In genomic region chr19:40365613-40366401, GRCh38 we compare ENCODE assay signal across 7 cellular contexts. TPM values are rescaled to one million over a fixed set of nuclear protein-coding genes. Genes with fewer than 3 reads are reported as not detected.
DNase-seq lines count a peak whose midpoint lies in the region; ATAC-seq, FAIRE-seq and TF ChIP-seq lines count a peak whose summit lies in the region.

No MANE protein-coding gene starts in this region.

- no peaks in the 10 kb centered on the region; a peak in 1 of 4 replicates for H3K36me3 ChIP-seq in GM12878 (ENCODE audit: control insufficient read depth in 2 of 2, insufficient read depth in 2 of 2, low read length in 1 of 2)

- ATAC-seq in GM12878 (peak; percentile 47), sciatic nerve (peak; percentile 91), GM18861 (IDR thresholded peaks at IDR 0.05; ENCODE audit: unreplicated experiment) (no peak)

- TF ChIP-seq POLR2A in Raji (IDR thresholded peaks at IDR 0.05; ENCODE audit: insufficient read depth, low read depth, low read length): peak; percentile 51; the same call in 1 of the 2 replicates
- peak; percentile 54 for TF ChIP-seq POLR2A in GM12878 (IDR thresholded peaks at IDR 0.05; ENCODE audit: low read depth, low read length)

- no peaks in the 10 kb centered on the region for H3K79me2 ChIP-seq in GM12878 (ENCODE audit: control insufficient read depth, insufficient read depth, low read length)

- in situ Hi-C loops in GM12878 (cut with MboI): no loop called here

- RAD21 ChIA-PET in GM12878 (lab: Charles Lee; ENCODE audit: unreplicated experiment): no interaction called here

- SMC1A ChIA-PET in GM12878 (lab: Charles Lee; ENCODE audit: uncharacterized antibody, unreplicated experiment): interaction anchor here (0.9 kb wide), 1 partner anchor 60 kb away, joined by 3 read pairs; no protein-coding TSS in a partner anchor

- no peak for TF ChIP-seq RAD21 in GM12878 (IDR thresholded peaks at IDR 0.05; ENCODE audit: insufficient read depth, low read depth, low read length)

- no peak for TF ChIP-seq EP300 in GM12878 (IDR thresholded peaks at IDR 0.05; ENCODE audit: borderline replicate concordance in 1 of 2, control insufficient read depth in 1 of 2, low read depth in 2 of 2, low read length in 2 of 2)

- H3K4me1 ChIP-seq in GM12878 (ENCODE audit: control insufficient read depth, insufficient read depth, low read length): no peaks in the 10 kb centered on the region

- H3K4me3 ChIP-seq in GM12878 (0 out of 2 replicates have a peak overlapping the region, but pooled peaks have one; percentile 53), iPS-11a (ENCODE audit: low read depth, low read length) (peak overlapping the region; percentile 61)

- peak overlapping the region; percentile 87 for H2AFZ ChIP-seq in GM12878 (ENCODE audit: control insufficient read depth, low read depth, low read length)

- CTCF ChIA-PET in GM12878 (lab: Yijun Ruan, JAX): no interaction called here

- no peak for FAIRE-seq in GM12878 (lab: Jason Lieb, UNC)

- peak overlapping the region; percentile 31; the same call in 1 of the 2 replicates for H3K4me2 ChIP-seq in GM12878 (ENCODE audit: control insufficient read depth, insufficient read depth)

- H3K27ac ChIP-seq in GM12878 (ENCODE audit: control insufficient read depth, insufficient read depth): no peak overlapping the region

- no peaks in the 10 kb centered on the region for H4K20me1 ChIP-seq in GM12878 (ENCODE audit: control insufficient read depth, insufficient read depth)

- DNase-seq in GM19240 (ENCODE audit: insufficient read length, low spot score) (peak; percentile 91), GM12878 (ENCODE audit: low read depth, low spot score) (no peak), sciatic nerve (ENCODE audit: low spot score) (peak; percentile 86), NCI-H1105 treated with DMSO at 0.1 percent for 48 hours (lab: John Stamatoyannopoulos, UW) (no peak)

- POLR2A ChIA-PET in GM12878 (lab: Charles Lee): no interaction called here

- TF ChIP-seq CTCF in GM12878 (IDR thresholded peaks at IDR 0.05 in 2 of 3, conservative IDR thresholded peaks at IDR 0.05 in 1 of 3; ENCODE audit: control insufficient read depth in 2 of 3, extremely low read depth in 1 of 3, insufficient read depth in 1 of 3, low read depth in 3 of 3, low read length in 3 of 3): no peak

- H3K9ac ChIP-seq in GM12878 (ENCODE audit: control insufficient read depth, insufficient read depth, low read length): no peak overlapping the region

- H3K9me3 ChIP-seq in GM12878 (replicated peaks; ENCODE audit: control insufficient read depth, insufficient read depth, low read length): no peaks in the 10 kb centered on the region

- WGBS in GM12878 (ENCODE audit: insufficient coverage, insufficient replicate concordance, low lambda C conversion rate, missing lambda C conversion rate): 66% methylated on average over 18 of the region's 28 CpGs

- intact Hi-C loops in GM12878 (cut with micrococcal nuclease; ENCODE audit: unreplicated experiment) (no loop called here), sciatic nerve (cut with DNase I) (no loop called here)

- BruUV-seq in GM12878 (replicated peaks; lab: Mats Ljungman, UMichigan): no TSS peak

- no peaks in the 10 kb centered on the region for H3K27me3 ChIP-seq in GM12878 (replicated peaks in 1 of 2; ENCODE audit: control insufficient read depth in 2 of 2, insufficient read depth in 2 of 2, low read length in 1 of 2)

RNA-seq across cellular contexts. Expression of gene PLD3, which starts 17.3 kb away (rescaled TPM):
- total RNA-seq in GM12878 (2013; cell fraction: nucleolus; rRNA removed): 96.7 and 106 TPM in 2 replicates
- total RNA-seq in GM12878 (2014; rRNA removed) (111 and 134 TPM in 2 replicates), GM12878 (2014; rRNA removed; fragmentation: Illumina TruSeq; extraction: Trizol) (37.3 and 40.1 TPM in 2 replicates), GM12878 (2021) (113 and 118 TPM in 2 replicates), sciatic nerve (218 TPM)
- 52.4 TPM for polyA plus RNA-seq in GM12878 (2011; ENCODE audit: low read depth)
- polyA plus RNA-seq in GM12878 (2011; rRNA removed) (15.4 and 36.4 TPM in 2 replicates), GM12878 (2014; fragmentation: Illumina TruSeq; extraction: Trizol) (11.5 and 47.7 TPM in 2 replicates), GM12878 (2014; fragmentation: Nextera tagmentation; extraction: Ambion mirVana) (1 to 10 TPM; 1.3 to 2.2 TPM), GM12878 (2014; rRNA removed) (97.7 and 112 TPM in 2 replicates), GM12878 (2016; fragmentation: Nextera tagmentation; extraction: Ambion mirVana) (100 to 1,000 TPM in 1 of 2 experiments, 10 to 100 TPM in 1; 99.6 to 110 TPM)
- polyA plus RNA-seq in GM12878 (2011; cell fraction: cytosol; rRNA removed): 40.7 and 44.1 TPM in 2 replicates
- polyA plus RNA-seq in GM12878 (2011; cell fraction: nucleus; rRNA removed): 40.0 and 46.3 TPM in 2 replicates
- 104 and 139 TPM in 2 replicates for polyA plus RNA-seq in GM12878 (2012)
- polyA minus RNA-seq in GM12878 (2011; rRNA and poly(A)+ RNA removed): 20.5 and 35.5 TPM in 2 replicates
- 17.6 and 30.8 TPM in 2 replicates for polyA minus RNA-seq in GM12878 (2011; cell fraction: cytosol; rRNA and poly(A)+ RNA removed)
- polyA minus RNA-seq in GM12878 (2011; cell fraction: nucleus; rRNA and poly(A)+ RNA removed): 8.0 and 19.7 TPM in 2 replicates

RNA-seq across cellular contexts. Expression of gene C19orf47, which starts 17.6 kb away (rescaled TPM):
- 10.6 and 12.4 TPM in 2 replicates for total RNA-seq in GM12878 (2013; cell fraction: nucleolus; rRNA removed)
- total RNA-seq in GM12878 (2014; rRNA removed): 16.1 and 19.9 TPM in 2 replicates
- total RNA-seq in GM12878 (2014; rRNA removed; fragmentation: Illumina TruSeq; extraction: Trizol): 5.2 and 6.6 TPM in 2 replicates
- 29.1 and 30.7 TPM in 2 replicates for total RNA-seq in GM12878 (2021)
- polyA plus RNA-seq in GM12878 (2011; ENCODE audit: low read depth): 5.5 TPM
- polyA plus RNA-seq in GM12878 (2011; rRNA removed): 8.4 and 20.4 TPM in 2 replicates
- polyA plus RNA-seq in GM12878 (2011; cell fraction: cytosol; rRNA removed): 17.3 and 21.1 TPM in 2 replicates
- 18.4 and 23.6 TPM in 2 replicates for polyA plus RNA-seq in GM12878 (2011; cell fraction: nucleus; rRNA removed)
- 11.0 and 11.5 TPM in 2 replicates for polyA plus RNA-seq in GM12878 (2012)
- polyA plus RNA-seq in GM12878 (2014; fragmentation: Illumina TruSeq; extraction: Trizol): 4.5 and 14.4 TPM in 2 replicates
- 1 to 10 TPM in 1 of 2 experiments, under 1 TPM in 1; 0.11 to 2.0 TPM for polyA plus RNA-seq in GM12878 (2014; fragmentation: Nextera tagmentation; extraction: Ambion mirVana)
- polyA plus RNA-seq in GM12878 (2014; rRNA removed): 25.1 and 31.8 TPM in 2 replicates
- 10 to 100 TPM; 25.0 to 26.6 TPM for polyA plus RNA-seq in GM12878 (2016; fragmentation: Nextera tagmentation; extraction: Ambion mirVana)
- polyA minus RNA-seq in GM12878 (2011; rRNA and poly(A)+ RNA removed): 25.5 and 38.3 TPM in 2 replicates
- polyA minus RNA-seq in GM12878 (2011; cell fraction: cytosol; rRNA and poly(A)+ RNA removed): 6.5 and 16.3 TPM in 2 replicates
- polyA minus RNA-seq in GM12878 (2011; cell fraction: nucleus; rRNA and poly(A)+ RNA removed): 5.4 and 12.1 TPM in 2 replicates
- 15.2 TPM for total RNA-seq in sciatic nerve

RNA-seq across cellular contexts. Expression of gene HIPK4, which starts 24.2 kb away (rescaled TPM):
- total RNA-seq in GM12878 (2013; cell fraction: nucleolus; rRNA removed): not detected in 2 replicates
- not detected in 2 replicates for total RNA-seq in GM12878 (2014; rRNA removed)
- not detected in 2 replicates for total RNA-seq in GM12878 (2014; rRNA removed; fragmentation: Illumina TruSeq; extraction: Trizol)
- total RNA-seq in GM12878 (2021): 0.13 TPM in 1 of 2 replicates, not detected in the other
- not detected for polyA plus RNA-seq in GM12878 (2011; ENCODE audit: low read depth)
- not detected in 2 replicates for polyA plus RNA-seq in GM12878 (2011; rRNA removed)
- not detected in 2 replicates for polyA plus RNA-seq in GM12878 (2011; cell fraction: cytosol; rRNA removed)
- not detected in 2 replicates for polyA plus RNA-seq in GM12878 (2011; cell fraction: nucleus; rRNA removed)
- 0.04 and 0.05 TPM in 2 replicates for polyA plus RNA-seq in GM12878 (2012)
- not detected in 2 replicates for polyA plus RNA-seq in GM12878 (2014; fragmentation: Illumina TruSeq; extraction: Trizol)
- not detected for polyA plus RNA-seq in GM12878 (2014; fragmentation: Nextera tagmentation; extraction: Ambion mirVana)
- polyA plus RNA-seq in GM12878 (2014; rRNA removed): not detected in 2 replicates
- polyA plus RNA-seq in GM12878 (2016; fragmentation: Nextera tagmentation; extraction: Ambion mirVana): under 1 TPM; 0.07 to 0.08 TPM
- polyA minus RNA-seq in GM12878 (2011; rRNA and poly(A)+ RNA removed): not detected in 2 replicates
- polyA minus RNA-seq in GM12878 (2011; cell fraction: cytosol; rRNA and poly(A)+ RNA removed): not detected in 2 replicates
- not detected in 2 replicates for polyA minus RNA-seq in GM12878 (2011; cell fraction: nucleus; rRNA and poly(A)+ RNA removed)
- 0.36 TPM for total RNA-seq in sciatic nerve

RNA-seq across cellular contexts. Expression of gene PRX, which starts 47.4 kb away (rescaled TPM):
- total RNA-seq in GM12878 (2013; cell fraction: nucleolus; rRNA removed): 1.8 TPM in 2 replicates
- 0.98 and 1.1 TPM in 2 replicates for total RNA-seq in GM12878 (2014; rRNA removed)
- 0.54 and 0.69 TPM in 2 replicates for total RNA-seq in GM12878 (2014; rRNA removed; fragmentation: Illumina TruSeq; extraction: Trizol)
- total RNA-seq in GM12878 (2021): 1.2 and 1.3 TPM in 2 replicates
- polyA plus RNA-seq in GM12878 (2011; ENCODE audit: low read depth): 0.51 TPM
- polyA plus RNA-seq in GM12878 (2011; rRNA removed): 0.45 and 0.71 TPM in 2 replicates
- 0.88 and 0.97 TPM in 2 replicates for polyA plus RNA-seq in GM12878 (2011; cell fraction: cytosol; rRNA removed)
- 0.78 and 1.2 TPM in 2 replicates for polyA plus RNA-seq in GM12878 (2011; cell fraction: nucleus; rRNA removed)
- polyA plus RNA-seq in GM12878 (2012): 1.2 and 1.3 TPM in 2 replicates
- polyA plus RNA-seq in GM12878 (2014; fragmentation: Illumina TruSeq; extraction: Trizol): 0.27 and 0.50 TPM in 2 replicates
- polyA plus RNA-seq in GM12878 (2014; fragmentation: Nextera tagmentation; extraction: Ambion mirVana): under 1 TPM in 1 of 2 experiments, not detected in 1; 0.02 TPM
- 1.1 and 1.4 TPM in 2 replicates for polyA plus RNA-seq in GM12878 (2014; rRNA removed)
- polyA plus RNA-seq in GM12878 (2016; fragmentation: Nextera tagmentation; extraction: Ambion mirVana): under 1 TPM; 0.12 to 0.29 TPM
- 0.22 and 1.0 TPM in 2 replicates for polyA minus RNA-seq in GM12878 (2011; rRNA and poly(A)+ RNA removed)
- polyA minus RNA-seq in GM12878 (2011; cell fraction: cytosol; rRNA and poly(A)+ RNA removed): 0.27 TPM in 1 of 2 replicates, not detected in the other
- 0.24 and 0.38 TPM in 2 replicates for polyA minus RNA-seq in GM12878 (2011; cell fraction: nucleus; rRNA and poly(A)+ RNA removed)
- total RNA-seq in sciatic nerve: 801 TPM

RNA-seq across cellular contexts. Expression of gene SERTAD1, which starts 60.0 kb away (rescaled TPM):
- 3.5 and 3.7 TPM in 2 replicates for total RNA-seq in GM12878 (2013; cell fraction: nucleolus; rRNA removed)
- total RNA-seq in GM12878 (2014; rRNA removed) (12.2 and 12.9 TPM in 2 replicates), GM12878 (2014; rRNA removed; fragmentation: Illumina TruSeq; extraction: Trizol) (4.0 and 4.5 TPM in 2 replicates), GM12878 (2021) (10.4 and 10.7 TPM in 2 replicates), sciatic nerve (18.0 TPM)
- polyA plus RNA-seq in GM12878 (2011; ENCODE audit: low read depth): 4.4 TPM
- polyA plus RNA-seq in GM12878 (2011; rRNA removed) (3.8 and 6.5 TPM in 2 replicates), GM12878 (2014; fragmentation: Illumina TruSeq; extraction: Trizol) (0.89 and 2.6 TPM in 2 replicates), GM12878 (2014; fragmentation: Nextera tagmentation; extraction: Ambion mirVana) (1 to 10 TPM in 1 of 2 experiments, under 1 TPM in 1; 0.23 to 1.6 TPM), GM12878 (2014; rRNA removed) (9.5 and 12.9 TPM in 2 replicates), GM12878 (2016; fragmentation: Nextera tagmentation; extraction: Ambion mirVana) (10 to 100 TPM; 12.5 to 14.2 TPM)
- polyA plus RNA-seq in GM12878 (2011; cell fraction: cytosol; rRNA removed): 9.8 and 14.0 TPM in 2 replicates
- polyA plus RNA-seq in GM12878 (2011; cell fraction: nucleus; rRNA removed): 9.6 and 11.2 TPM in 2 replicates
- polyA plus RNA-seq in GM12878 (2012): 8.4 and 12.0 TPM in 2 replicates
- polyA minus RNA-seq in GM12878 (2011; rRNA and poly(A)+ RNA removed): 1.9 and 4.7 TPM in 2 replicates
- polyA minus RNA-seq in GM12878 (2011; cell fraction: cytosol; rRNA and poly(A)+ RNA removed): 2.4 TPM in 2 replicates
- polyA minus RNA-seq in GM12878 (2011; cell fraction: nucleus; rRNA and poly(A)+ RNA removed): 3.4 and 5.7 TPM in 2 replicates

Comparison
In these comparisons a context has a peak if more than half of its experiments do, and no peak if none do; other contexts are left out.
1. DNase-seq: peak in GM19240 (single experiment) and sciatic nerve (single experiment); none in GM12878 (single experiment) and NCI-H1105 treated with DMSO at 0.1 percent for 48 hours (single experiment).